Comparison of ENCODE assay signal across 1 cellular context in genomic region chr18:25921677-25922421, GRCh38.
TF ChIP-seq lines count a peak whose summit lies in the region.

No MANE protein-coding gene starts in this region.

TF ChIP-seq in K562, 482 proteins besides CTCF, POLR2A, EP300 and RAD21 (continued from another document and continues in another):
- TF ChIP-seq TAF1 (IDR thresholded peaks at IDR 0.05; ENCODE audit: control insufficient read depth, extremely low read depth, insufficient read depth, low read length, severe bottlenecking) (no peak), CUX1 (CRISPR knock-in tag; IDR thresholded peaks at IDR 0.05) (no peak), CBX5 (IDR thresholded peaks at IDR 0.05; ENCODE audit: borderline replicate concordance, low read depth) (0 out of 2 replicates have a peak, but pooled peaks have one; percentile 24), GTF2F1 (IDR thresholded peaks at IDR 0.05; ENCODE audit: low read depth, low read length) (0 out of 2 replicates have a peak, but pooled peaks have one; percentile 44), CREB3 (tag; conservative IDR thresholded peaks at IDR 0.05; ENCODE audit: low read depth) (peak; percentile 91), ZNF583 (CRISPR knock-in tag; IDR thresholded peaks at IDR 0.05) (no peak), L3MBTL2 (IDR thresholded peaks at IDR 0.05) (peak; percentile 68; the same call in 1 of the 2 replicates), CTCFL (IDR thresholded peaks at IDR 0.05; ENCODE audit: borderline replicate concordance, insufficient read depth, low read depth, low read length, poor library complexity, severe bottlenecking) (no peak), BHLHE40 (IDR thresholded peaks at IDR 0.05; ENCODE audit: low read length) (peak; percentile 42; the same call in 1 of the 2 replicates), GTF2A2 (tag; IDR thresholded peaks at IDR 0.05) (peak; percentile 52; the same call in 1 of the 2 replicates), U2AF2 (optimal IDR thresholded peaks at IDR 0.05; ENCODE audit: low read depth, low read length) (no peak), FOXA1 (IDR thresholded peaks at IDR 0.05; ENCODE audit: borderline replicate concordance) (no peak), NR2C1 (IDR thresholded peaks at IDR 0.05) (no peak), NR2C1 (tag; IDR thresholded peaks at IDR 0.05) (0 out of 2 replicates have a peak, but pooled peaks have one; percentile 14), CXXC5 (CRISPR knock-in tag; IDR thresholded peaks at IDR 0.05) (peak; percentile 39; the same call in 1 of the 2 replicates), FOS (IDR thresholded peaks at IDR 0.05; ENCODE audit: extremely low read depth, insufficient read length) (no peak), EP400 (IDR thresholded peaks at IDR 0.05) (no peak), MAZ (CRISPR knock-in tag; conservative IDR thresholded peaks at IDR 0.05 in 1 of 2, IDR thresholded peaks at IDR 0.05 in 1 of 2) (0 out of 4 replicates have a peak, but pooled peaks of 1 of the 2 experiments have one; percentile 6), ZNF280A (IDR thresholded peaks at IDR 0.05; ENCODE audit: low read depth, partially characterized antibody) (no peak), TBP (optimal IDR thresholded peaks at IDR 0.05; ENCODE audit: low read depth, low read length) (peak; percentile 32), ZNF75A (CRISPR knock-in tag; IDR thresholded peaks at IDR 0.05) (no peak), RBM22 (IDR thresholded peaks at IDR 0.05; ENCODE audit: low read depth, low read length, poor library complexity, severe bottlenecking) (no peak), TEAD4 (IDR thresholded peaks at IDR 0.05; ENCODE audit: low read length) (peak; percentile 91), TEAD4 (CRISPR knock-in tag; IDR thresholded peaks at IDR 0.05; ENCODE audit: borderline replicate concordance) (no peak), STAT5A (IDR thresholded peaks at IDR 0.05; ENCODE audit: borderline replicate concordance, low read length) (no peak), ATF1 (CRISPR knock-in tag; IDR thresholded peaks at IDR 0.05) (no peak), ATF1 (tag; IDR thresholded peaks at IDR 0.05) (peak; percentile 32; the same call in 1 of the 2 replicates), PKNOX1 (IDR thresholded peaks at IDR 0.05) (peak; percentile 48; the same call in 1 of the 2 replicates), CC2D1A (IDR thresholded peaks at IDR 0.05) (peak; percentile 71), AFF1 (IDR thresholded peaks at IDR 0.05; ENCODE audit: low read depth in 1 of 2, partially characterized antibody in 2 of 2) (no peak), MTF1 (CRISPR knock-in tag; IDR thresholded peaks at IDR 0.05; ENCODE audit: borderline replicate concordance) (no peak), RCOR1 (IDR thresholded peaks at IDR 0.05; ENCODE audit: borderline replicate concordance in 1 of 2, low read depth in 2 of 2, low read length in 2 of 2) (peak in 1 of 2 experiments; percentile 51; a peak in 1 of 4 replicates), YY1 (IDR thresholded peaks at IDR 0.05; ENCODE audit: borderline replicate concordance in 1 of 3, control insufficient read depth in 1 of 3, extremely low read depth in 1 of 3, insufficient read depth in 3 of 3, insufficient read length in 1 of 3, insufficient replicate concordance in 2 of 3, low read depth in 1 of 3, low read length in 2 of 3) (peak; percentile 87 to 99 (median 94)), HDAC1 (IDR thresholded peaks at IDR 0.05) (no peak), TCFL5 (CRISPR knock-in tag; conservative IDR thresholded peaks at IDR 0.05) (no peak), NR2C2 (CRISPR knock-in tag; IDR thresholded peaks at IDR 0.05) (peak; percentile 29; the same call in 1 of the 2 replicates), NR2C2 (tag; IDR thresholded peaks at IDR 0.05) (no peak), KLF16 (IDR thresholded peaks at IDR 0.05) (peak; percentile 17; the same call in 1 of the 2 replicates), PRMT5 (CRISPR knock-in tag; IDR thresholded peaks at IDR 0.05) (no peak), ZC3H11A (IDR thresholded peaks at IDR 0.05; ENCODE audit: low read depth, low read length) (peak; percentile 100)
- TF ChIP-seq, protein P1, sequence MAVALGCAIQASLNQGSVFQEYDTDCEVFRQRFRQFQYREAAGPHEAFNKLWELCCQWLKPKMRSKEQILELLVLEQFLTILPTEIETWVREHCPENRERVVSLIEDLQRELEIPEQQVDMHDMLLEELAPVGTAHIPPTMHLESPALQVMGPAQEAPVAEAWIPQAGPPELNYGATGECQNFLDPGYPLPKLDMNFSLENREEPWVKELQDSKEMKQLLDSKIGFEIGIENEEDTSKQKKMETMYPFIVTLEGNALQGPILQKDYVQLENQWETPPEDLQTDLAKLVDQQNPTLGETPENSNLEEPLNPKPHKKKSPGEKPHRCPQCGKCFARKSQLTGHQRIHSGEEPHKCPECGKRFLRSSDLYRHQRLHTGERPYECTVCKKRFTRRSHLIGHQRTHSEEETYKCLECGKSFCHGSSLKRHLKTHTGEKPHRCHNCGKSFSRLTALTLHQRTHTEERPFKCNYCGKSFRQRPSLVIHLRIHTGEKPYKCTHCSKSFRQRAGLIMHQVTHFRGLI (CRISPR knock-in tag; IDR thresholded peaks at IDR 0.05) = no peak
- TF ChIP-seq, protein P2, sequence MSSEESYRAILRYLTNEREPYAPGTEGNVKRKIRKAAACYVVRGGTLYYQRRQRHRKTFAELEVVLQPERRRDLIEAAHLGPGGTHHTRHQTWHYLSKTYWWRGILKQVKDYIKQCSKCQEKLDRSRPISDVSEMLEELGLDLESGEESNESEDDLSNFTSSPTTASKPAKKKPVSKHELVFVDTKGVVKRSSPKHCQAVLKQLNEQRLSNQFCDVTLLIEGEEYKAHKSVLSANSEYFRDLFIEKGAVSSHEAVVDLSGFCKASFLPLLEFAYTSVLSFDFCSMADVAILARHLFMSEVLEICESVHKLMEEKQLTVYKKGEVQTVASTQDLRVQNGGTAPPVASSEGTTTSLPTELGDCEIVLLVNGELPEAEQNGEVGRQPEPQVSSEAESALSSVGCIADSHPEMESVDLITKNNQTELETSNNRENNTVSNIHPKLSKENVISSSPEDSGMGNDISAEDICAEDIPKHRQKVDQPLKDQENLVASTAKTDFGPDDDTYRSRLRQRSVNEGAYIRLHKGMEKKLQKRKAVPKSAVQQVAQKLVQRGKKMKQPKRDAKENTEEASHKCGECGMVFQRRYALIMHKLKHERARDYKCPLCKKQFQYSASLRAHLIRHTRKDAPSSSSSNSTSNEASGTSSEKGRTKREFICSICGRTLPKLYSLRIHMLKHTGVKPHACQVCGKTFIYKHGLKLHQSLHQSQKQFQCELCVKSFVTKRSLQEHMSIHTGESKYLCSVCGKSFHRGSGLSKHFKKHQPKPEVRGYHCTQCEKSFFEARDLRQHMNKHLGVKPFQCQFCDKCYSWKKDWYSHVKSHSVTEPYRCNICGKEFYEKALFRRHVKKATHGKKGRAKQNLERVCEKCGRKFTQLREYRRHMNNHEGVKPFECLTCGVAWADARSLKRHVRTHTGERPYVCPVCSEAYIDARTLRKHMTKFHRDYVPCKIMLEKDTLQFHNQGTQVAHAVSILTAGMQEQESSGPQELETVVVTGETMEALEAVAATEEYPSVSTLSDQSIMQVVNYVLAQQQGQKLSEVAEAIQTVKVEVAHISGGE (CRISPR knock-in tag; IDR thresholded peaks at IDR 0.05) = no peak
